In the genomic region with DNA sequence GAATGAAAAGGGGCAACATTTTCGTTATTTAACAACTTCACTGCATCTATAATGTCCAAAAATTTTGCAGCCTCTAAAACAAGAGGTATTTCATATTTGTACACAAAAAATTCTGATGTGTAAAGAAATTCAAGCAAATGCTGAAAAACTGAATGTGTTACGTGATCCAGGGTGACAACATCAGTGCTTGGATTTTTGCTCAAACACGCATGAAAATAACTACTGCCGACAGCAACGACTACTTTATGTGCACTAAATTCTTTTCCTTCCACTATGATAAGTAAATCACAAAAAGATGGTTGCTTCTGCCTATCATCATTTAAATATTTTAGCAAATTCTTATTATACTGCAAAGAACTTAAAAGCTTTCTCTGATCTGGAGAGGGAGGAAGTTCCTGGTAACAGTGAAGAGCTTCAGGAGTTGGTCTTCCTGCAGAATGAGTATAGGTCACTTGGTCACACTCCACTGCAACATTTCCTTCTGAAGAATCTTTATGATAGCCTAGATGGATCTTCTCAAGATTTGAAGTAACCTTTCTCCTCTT, we compare ENCODE assay signal across 8 cellular contexts. TPM values are rescaled to one million over a fixed set of nuclear protein-coding genes. Genes with fewer than 3 reads are reported as not detected.
DNase-seq lines count a peak whose midpoint lies in the region; FAIRE-seq and TF ChIP-seq lines count a peak whose summit lies in the region.

No MANE protein-coding gene starts in this region.

- no peaks in the 10 kb centered on the region for H3K27me3 Mint-ChIP-seq in astrocyte (ENCODE audit: low read depth, unreplicated experiment)

- H3K27ac ChIP-seq in BLaER1 (peak overlapping the region; percentile 89; the same call in 1 of the 2 replicates), astrocyte (ENCODE audit: low read depth, low read length) (peak overlapping the region; percentile 94), mesendoderm (ENCODE audit: low read depth, low read length) (no peak overlapping the region)

- no peak overlapping the region for H2AK5ac ChIP-seq in mesendoderm (ENCODE audit: low read length)

- H4K8ac ChIP-seq in mesendoderm (ENCODE audit: low read depth, low read length), result no peak overlapping the region

- no peak overlapping the region for H4K5ac ChIP-seq in mesendoderm (ENCODE audit: low read length)

- peak overlapping the region; percentile 74 for H2AFZ ChIP-seq in astrocyte (ENCODE audit: low read depth, low read length)

- H3K9me3 ChIP-seq in BLaER1 (no peaks in the 10 kb centered on the region), astrocyte (ENCODE audit: insufficient read depth, low read depth, low read length) (no peaks in the 10 kb centered on the region)

- H3K27ac Mint-ChIP-seq in astrocyte (ENCODE audit: unreplicated experiment), result peak overlapping the region; percentile 91

- H3K23ac ChIP-seq in mesendoderm (ENCODE audit: low read length), result no peak overlapping the region

- H3K4me1 Mint-ChIP-seq in astrocyte (ENCODE audit: low read depth, unreplicated experiment), result peaks cover 17% of the 10 kb centered on the region

- FAIRE-seq in astrocyte (lab: Jason Lieb, UNC), result no peak

- no peak overlapping the region for H2BK5ac ChIP-seq in mesendoderm (ENCODE audit: low read length)

- no peaks in the 10 kb centered on the region for H3K27me3 ChIP-seq in BLaER1
- H3K27me3 ChIP-seq in astrocyte (ENCODE audit: insufficient read depth, low read length), result no peaks in the 10 kb centered on the region
- no peaks in the 10 kb centered on the region for H3K27me3 ChIP-seq in mesendoderm (ENCODE audit: insufficient read depth, low read length, poor library complexity)

- H3K9ac ChIP-seq in BLaER1 (peak overlapping the region; percentile 92), astrocyte (ENCODE audit: low read length) (peak overlapping the region; percentile 94), mesendoderm (ENCODE audit: low read length) (peak overlapping the region; percentile 92)

- WGBS in mesendoderm (ENCODE audit: extremely low coverage, insufficient coverage, low lambda C conversion rate), result no CpG with 5 or more reads among the region's 5 CpGs

- H3K36me3 ChIP-seq in BLaER1 (no peaks in the 10 kb centered on the region), astrocyte (ENCODE audit: insufficient read depth, low read length) (no peaks in the 10 kb centered on the region), mesendoderm (ENCODE audit: control insufficient read depth, insufficient read depth, low read length) (no peaks in the 10 kb centered on the region)

- TF ChIP-seq CTCF in astrocyte (IDR thresholded peaks at IDR 0.05; ENCODE audit: insufficient read depth, low read depth, low read length), result no peak

- peak overlapping the region; percentile 93 for H3K4me2 ChIP-seq in BLaER1
- H3K4me2 ChIP-seq in astrocyte (ENCODE audit: low read length), result peak overlapping the region; percentile 88
- peak overlapping the region; percentile 37 for H3K4me2 ChIP-seq in mesendoderm (ENCODE audit: low read length)

- H4K20me1 ChIP-seq in BLaER1, result 0 out of 2 replicates have a peak, but pooled peaks cover 5% of the 10 kb centered on the region
- H4K20me1 ChIP-seq in astrocyte (ENCODE audit: insufficient read depth, low read length), result peaks cover 8% of the 10 kb centered on the region

- H2BK15ac ChIP-seq in mesendoderm (replicated peaks; ENCODE audit: low read depth), result no peak overlapping the region

- H3K56ac ChIP-seq in mesendoderm (ENCODE audit: low read length), result no peak overlapping the region

- no peak overlapping the region for H3K18ac ChIP-seq in mesendoderm (ENCODE audit: low read length)

- no peaks in the 10 kb centered on the region for H3K36me3 Mint-ChIP-seq in astrocyte (ENCODE audit: low read depth, unreplicated experiment)

- no peaks in the 10 kb centered on the region for H3K79me1 ChIP-seq in mesendoderm (ENCODE audit: low read length)

- H3K4me3 ChIP-seq in BLaER1 (peak overlapping the region; percentile 85), astrocyte (ENCODE audit: insufficient read depth, low read depth, low read length) (peak overlapping the region; percentile 81), mesendoderm (ENCODE audit: low read length) (no peak overlapping the region)

- no peak overlapping the region for H2BK120ac ChIP-seq in mesendoderm (ENCODE audit: low read depth, low read length)

- peak overlapping the region; percentile 95 for H3K4me3 Mint-ChIP-seq in astrocyte (ENCODE audit: unreplicated experiment)

- peaks cover 54% of the 10 kb centered on the region for H3K79me2 ChIP-seq in astrocyte (ENCODE audit: insufficient read depth, low read length)
- peaks cover 3% of the 10 kb centered on the region for H3K79me2 ChIP-seq in mesendoderm (ENCODE audit: control insufficient read depth, insufficient read depth, low read length)

- DNase-seq in HS-5 (ENCODE audit: low read depth) (peak; percentile 29), astrocyte (ENCODE audit: low read depth) (peak; percentile 22), mesendoderm (peak; percentile 23), GOT3 (lab: John Stamatoyannopoulos, UW) (no peak), occipital lobe (lab: John Stamatoyannopoulos, UW) (no peak), mucosa of gallbladder (ENCODE audit: low spot score) (no peak)
- no peak for DNase-seq in activated CD4-positive, alpha-beta T cell treated with anti-CD3 and anti-CD28 coated beads, Interleukin-2, amount 50 U/mL, for 48 hours

- no peaks in the 10 kb centered on the region for H3K9me3 Mint-ChIP-seq in astrocyte (ENCODE audit: unreplicated experiment)

- H3K4me1 ChIP-seq in BLaER1 (peaks cover 43% of the 10 kb centered on the region), astrocyte (ENCODE audit: insufficient read depth, low read length) (peaks cover 8% of the 10 kb centered on the region), mesendoderm (ENCODE audit: control insufficient read depth, low read depth, low read length) (peaks cover 2% of the 10 kb centered on the region)

- H3K4ac ChIP-seq in mesendoderm (ENCODE audit: low read depth, low read length), result no peak overlapping the region

RNA-seq across cellular contexts. Expression of gene ZBTB41, which starts 1.1 kb away (rescaled TPM):
- total RNA-seq in astrocyte, result 10.4 TPM in 2 replicates
- polyA plus RNA-seq in mesendoderm (2013, experiment 1 of 2), result 1.00 TPM
- polyA plus RNA-seq in mesendoderm (2013, experiment 2 of 2), result 1.1 TPM
- 114 TPM for total RNA-seq in occipital lobe
- 18.3 TPM for total RNA-seq in mucosa of gallbladder

RNA-seq across cellular contexts. Expression of gene ASPM, which starts 53.5 kb away (rescaled TPM):
- 2.2 and 3.9 TPM in 2 replicates for total RNA-seq in astrocyte
- 18.4 TPM for polyA plus RNA-seq in mesendoderm (2013, experiment 1 of 2)
- polyA plus RNA-seq in mesendoderm (2013, experiment 2 of 2), result 17.8 TPM
- 8.9 TPM for total RNA-seq in occipital lobe
- 1.3 TPM for total RNA-seq in mucosa of gallbladder

Comparison
In these comparisons a context has a peak if more than half of its experiments do, and no peak if none do; other contexts are left out.
1. H3K4me2 ChIP-seq: peak in every context shown above with its lines; median percentile 93 in BLaER1; 88 in astrocyte; 37 in mesendoderm.
2. DNase-seq: peak in HS-5 (single experiment), astrocyte (single experiment) and mesendoderm (single experiment); none in GOT3 (single experiment), occipital lobe (single experiment), activated CD4-positive, alpha-beta T cell treated with anti-CD3 and anti-CD28 coated beads, Interleukin-2, amount 50 U/mL, for 48 hours (0 of 2) and mucosa of gallbladder (single experiment).
3. Peak in every context shown above with its lines, with median percentiles within 50 percentile points of each other: H3K9ac ChIP-seq.